ENCODE assay signal across 23 cellular contexts in genomic region chr5:1357946-1358725, GRCh38.
"Had no signal": no experiment of that assay in that cellular context is flagged by ENCODE, and none has a peak within 500 bp of the region (broad histone marks: within the 10 kb centered on the region; RNA-seq: fewer than 3 reads in every experiment).

No MANE protein-coding gene starts in this region.

- H3K27ac Mint-ChIP-seq: immature natural killer cell, natural killer cell, progenitor cell of endocrine pancreas, type B pancreatic cell had no signal

- H3K27ac ChIP-seq: coronary artery, lower lobe of right lung, neutrophil, parathyroid adenoma, right lobe of liver, stomach, testis, tibial artery had no signal

- ATAC-seq: left ventricle myocardium superior, natural killer cell had no signal

- H3K4me1 Mint-ChIP-seq: immature natural killer cell, natural killer cell had no signal

- H3K4me1 ChIP-seq: lower lobe of right lung, parathyroid adenoma, right lobe of liver, stomach, testis, tibial artery had no signal

- DNase-seq: dermis blood vessel endothelial cell; effector memory CD4-positive, alpha-beta T cell; hypothalamus; immature natural killer cell; islet precursor cell; left ventricle myocardium superior; lower lobe of right lung; natural killer cell; small intestine; stimulated activated CD4-positive, alpha-beta T cell treated with anti-CD3 and anti-CD28 coated beads, Interleukin-12 subunit alpha, Interleukin-12 subunit beta, amount 100 ng/mL, for 4 hours; stimulated activated CD4-positive, alpha-beta T cell treated with anti-CD3 and anti-CD28 coated beads, Interleukin-1b, Interleukin-23, amount 100 ng/mL, for 48 hours; stimulated activated CD4-positive, alpha-beta T cell treated with anti-CD3 and anti-CD28 coated beads, Interleukin-4, amount 100 ng/mL, for 1 hour; stimulated activated CD8-positive, alpha-beta memory T cell treated with anti-CD3 and anti-CD28 coated beads, Interleukin-4, amount 100 ng/mL, for 48 hours; stimulated activated naive CD4-positive, alpha-beta T cell treated with Interleukin-2 at 50 U/mL for 16 hours; stomach; testis; tibial artery had no signal

- H3K27me3 ChIP-seq: right lobe of liver, testis had no signal

- H3K4me3 Mint-ChIP-seq: immature natural killer cell, natural killer cell, type B pancreatic cell had no signal

- H3K36me3 Mint-ChIP-seq: immature natural killer cell, natural killer cell, type B pancreatic cell had no signal

- H3K9me3 ChIP-seq: lower lobe of right lung, neutrophil, right lobe of liver, stomach, testis, tibial artery had no signal

- H3K36me3 ChIP-seq: lower lobe of right lung, neutrophil, right lobe of liver, stomach, tibial artery had no signal

- H3K9me3 Mint-ChIP-seq: immature natural killer cell, natural killer cell, type B pancreatic cell had no signal

- H3K4me3 ChIP-seq: coronary artery, lower lobe of right lung, right lobe of liver, stomach, testis, tibial artery had no signal
